In the genomic region with DNA sequence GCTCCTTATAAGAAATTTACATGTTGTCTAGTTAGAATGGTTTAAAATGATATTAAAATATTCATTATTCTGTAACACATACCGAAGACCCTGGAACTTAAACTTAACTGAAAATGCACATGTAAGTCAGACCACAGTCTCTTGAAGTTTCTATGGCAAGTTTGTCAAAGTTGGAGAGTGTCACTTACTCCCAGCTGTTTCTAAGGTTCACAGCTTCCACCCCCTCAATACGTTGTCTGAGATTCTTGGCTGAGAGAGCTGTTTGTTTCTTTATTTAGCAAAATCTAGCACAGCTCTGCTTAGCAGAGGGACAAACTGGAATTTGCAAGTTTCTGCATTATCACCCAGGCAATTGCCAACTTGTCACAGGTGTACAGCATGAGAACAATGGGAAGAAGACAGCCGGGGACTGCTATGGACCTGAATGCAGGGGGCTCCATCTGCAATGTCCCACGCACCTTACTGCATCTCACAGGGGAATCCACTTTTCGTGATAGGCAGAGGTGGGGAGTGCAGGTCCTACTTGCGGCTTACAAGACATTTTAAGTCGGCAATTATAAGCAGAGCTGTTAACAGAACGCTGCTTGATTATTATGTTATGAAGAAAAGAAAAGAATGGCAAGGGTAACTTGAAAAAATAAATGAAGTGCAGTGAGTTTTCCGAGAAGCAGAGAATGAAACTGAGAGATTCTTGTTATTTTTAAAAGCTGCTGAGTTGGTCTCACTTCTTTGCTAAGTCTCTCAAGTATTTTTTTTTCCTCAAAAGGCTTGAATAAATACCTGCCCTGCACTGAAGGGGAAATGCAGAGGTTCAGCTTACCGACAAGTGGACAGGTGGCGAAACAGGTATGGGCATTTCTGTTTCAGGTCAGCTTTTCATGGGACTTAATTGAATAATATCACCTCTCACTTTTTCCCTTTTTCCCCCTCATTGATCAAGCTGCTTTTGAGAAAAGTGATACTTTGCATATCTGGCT, we compare ENCODE assay signal across 23 cellular contexts.
"Had no signal": no experiment of that assay in that cellular context is flagged by ENCODE, and none has a peak within 500 bp of the region (broad histone marks: within the 10 kb centered on the region; RNA-seq: fewer than 3 reads in every experiment).

No MANE protein-coding gene starts in this region.

- H3K4me3 Mint-ChIP-seq: activated naive CD4-positive, alpha-beta T cell treated with anti-CD3 and anti-CD28 coated beads, Interleukin-2, amount 10 ng/mL, durations not matched to agents 7 days and 5 days; activated T-helper 17 cell treated with anti-CD3 and anti-CD28 coated beads, Interleukin-2, amount 50 U/mL, for 72 hours; dendritic cell treated with granulocyte-macrophage colony-stimulating factor and Interleukin-4, amounts not matched to agents 40 ng/mL and 50 ng/mL, for 4 days; mesothelial cell of epicardium; nephron progenitor cell had no signal

- ATAC-seq: activated T-helper 17 cell treated with anti-CD3 and anti-CD28 coated beads, Interleukin-2, amount 50 U/mL, for 72 hours; heart left ventricle had no signal

- H3K27me3 ChIP-seq: ascending aorta, breast epithelium, right atrium auricular region had no signal

- H3K36me3 Mint-ChIP-seq: activated naive CD4-positive, alpha-beta T cell treated with anti-CD3 and anti-CD28 coated beads, Interleukin-2, amount 10 ng/mL, durations not matched to agents 7 days and 5 days; mesothelial cell of epicardium had no signal

- DNase-seq: activated CD4-positive, alpha-beta T cell treated with anti-CD3 and anti-CD28 coated beads, Interleukin-2, amount 50 U/mL, for 4 hours; activated CD4-positive, CD25-positive, alpha-beta regulatory T cell treated with anti-CD3 and anti-CD28 coated beads, Interleukin-2, amount 50 U/mL, for 72 hours; activated naive CD4-positive, alpha-beta T cell treated with anti-CD3 and anti-CD28 coated beads, Interleukin-2, amount 10 ng/mL, durations not matched to agents 7 days and 5 days; activated T-cell treated with anti-CD3 and anti-CD28 coated beads for 4 hours; cerebellar nuclear complex; effector memory CD4-positive, alpha-beta T cell; heart left ventricle; lower lobe of right lung; nephron progenitor cell; occipital lobe; stimulated activated CD4-positive, alpha-beta T cell treated with anti-CD3 and anti-CD28 coated beads, Interleukin-15, amount 100 ng/mL, for 24 hours; stimulated activated CD4-positive, alpha-beta T cell treated with anti-CD3 and anti-CD28 coated beads, Interleukin-4, amount 100 ng/mL, for 1 hour; stimulated activated naive CD4-positive, alpha-beta T cell; T1000 had no signal

- H3K9me3 ChIP-seq: ascending aorta, breast epithelium, heart left ventricle, lower lobe of right lung, right atrium auricular region, tibial nerve had no signal

- H3K4me3 ChIP-seq: ascending aorta, breast epithelium, heart left ventricle, lower lobe of right lung, right atrium auricular region, skin epidermis, tibial nerve had no signal

- H3K9me3 Mint-ChIP-seq: activated naive CD4-positive, alpha-beta T cell treated with anti-CD3 and anti-CD28 coated beads, Interleukin-2, amount 10 ng/mL, durations not matched to agents 7 days and 5 days; nephron progenitor cell had no signal

- H3K4me1 Mint-ChIP-seq: activated naive CD4-positive, alpha-beta T cell treated with anti-CD3 and anti-CD28 coated beads, Interleukin-2, amount 10 ng/mL, durations not matched to agents 7 days and 5 days; activated T-helper 17 cell treated with anti-CD3 and anti-CD28 coated beads, Interleukin-2, amount 50 U/mL, for 72 hours had no signal

- H3K36me3 ChIP-seq: ascending aorta, breast epithelium, heart left ventricle, lower lobe of right lung, right atrium auricular region, tibial nerve had no signal

- H3K27me3 Mint-ChIP-seq: dendritic cell treated with granulocyte-macrophage colony-stimulating factor and Interleukin-4, amounts not matched to agents 40 ng/mL and 50 ng/mL, for 4 days; progenitor cell of endocrine pancreas had no signal

- H3K27ac ChIP-seq: ascending aorta, breast epithelium, heart left ventricle, lower lobe of right lung, right atrium auricular region, skin epidermis, tibial nerve had no signal

- H3K27ac Mint-ChIP-seq: activated naive CD4-positive, alpha-beta T cell treated with anti-CD3 and anti-CD28 coated beads, Interleukin-2, amount 10 ng/mL, durations not matched to agents 7 days and 5 days; activated T-helper 17 cell treated with anti-CD3 and anti-CD28 coated beads, Interleukin-2, amount 50 U/mL, for 72 hours; dendritic cell treated with granulocyte-macrophage colony-stimulating factor and Interleukin-4, amounts not matched to agents 40 ng/mL and 50 ng/mL, for 4 days; mesothelial cell of epicardium; nephron progenitor cell; progenitor cell of endocrine pancreas had no signal

- H3K4me1 ChIP-seq: ascending aorta, breast epithelium, heart left ventricle, lower lobe of right lung, right atrium auricular region, tibial nerve had no signal
